ENCODE assay signal across 16 cellular contexts in the genomic region with DNA sequence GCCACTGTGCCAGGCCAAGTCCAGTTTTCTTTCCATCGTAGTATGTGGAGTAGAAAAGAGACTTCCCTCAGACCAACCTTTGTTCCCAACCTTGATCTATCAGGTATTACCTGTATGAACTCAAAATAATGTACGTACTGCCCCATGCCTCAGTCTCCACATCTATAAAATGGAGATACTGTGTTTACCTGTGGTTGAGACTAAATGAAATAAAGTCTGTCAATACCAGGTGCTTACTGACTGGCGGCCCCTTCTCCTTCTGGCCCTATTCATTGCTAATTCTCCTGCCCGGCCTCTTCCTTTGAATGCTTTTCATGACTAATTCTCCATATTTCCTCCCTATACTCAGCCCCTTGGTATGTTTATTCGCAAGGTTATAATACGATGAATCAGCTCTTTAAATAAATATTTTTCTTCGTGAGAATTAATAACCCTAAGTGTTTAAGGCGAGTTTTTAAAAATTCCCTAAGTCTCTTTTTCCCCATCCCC.
DNase-seq lines count a peak whose midpoint lies in the region; ATAC-seq and TF ChIP-seq lines count a peak whose summit lies in the region.
"Had no signal": no experiment of that assay in that cellular context is flagged by ENCODE, and none has a peak within 500 bp of the region (broad histone marks: within the 10 kb centered on the region; RNA-seq: fewer than 3 reads in every experiment).

No MANE protein-coding gene starts in this region.

- POLR2A ChIA-PET in RWPE1 (lab: Yijun Ruan, JAX; ENCODE audit: low non-redundant PET) = no interaction called here
- POLR2A ChIA-PET in activated CD4-positive, alpha-beta T cell treated with anti-CD3 and anti-CD28 coated beads, Interleukin-2, amount 10 ng/mL, durations not matched to agents 7 days and 5 days (lab: Charles Lee) = no interaction called here

- no peaks in the 10 kb centered on the region for H3K9me3 ChIP-seq in skeletal muscle satellite cell (replicated peaks; ENCODE audit: low read length)
- H3K9me3 ChIP-seq in thyroid gland = no peaks in the 10 kb centered on the region
- no peaks in the 10 kb centered on the region for H3K9me3 ChIP-seq in right lobe of liver
- H3K9me3 ChIP-seq: left ventricle myocardium inferior, SJCRH30 had no signal

- WGBS in thyroid gland, 2 donors = 94 to 97% methylated on average over 8 of the region's 8 CpGs
- WGBS in right lobe of liver (ENCODE audit: insufficient coverage, low coverage, low lambda C conversion rate, missing lambda C conversion rate) = 61% methylated on average over 8 of the region's 8 CpGs

- H3K9me3 Mint-ChIP-seq in activated CD4-positive, alpha-beta T cell treated with anti-CD3 and anti-CD28 coated beads, Interleukin-2, amount 10 ng/mL, durations not matched to agents 7 days and 5 days = no peaks in the 10 kb centered on the region
- H3K9me3 Mint-ChIP-seq: activated B cell treated with CpG ODN at 0.5 μM for 24 hours had no signal

- no peak overlapping the region for H3K4me3 Mint-ChIP-seq in activated CD4-positive, alpha-beta T cell treated with anti-CD3 and anti-CD28 coated beads, Interleukin-2, amount 10 ng/mL, durations not matched to agents 7 days and 5 days
- H3K4me3 Mint-ChIP-seq: activated B cell treated with CpG ODN at 0.5 μM for 24 hours; stimulated activated memory B cell treated with anti-CD40 and anti-IgM and Interleukin-4, amounts not matched to agents 10 μg/mL and 1 μg/mL and 100 μg/mL, for 72 hours had no signal

- H3K4me1 ChIP-seq in skeletal muscle satellite cell (ENCODE audit: control insufficient read depth, insufficient read depth, low read length) (peaks cover 26% of the 10 kb centered on the region), thyroid gland (peaks cover 21 to 37% of the 10 kb centered on the region in 2 donors), right lobe of liver (no peaks in the 10 kb centered on the region)
- H3K4me1 ChIP-seq: SJCRH30 had no signal

- no peaks in the 10 kb centered on the region for H3K36me3 Mint-ChIP-seq in activated CD4-positive, alpha-beta T cell treated with anti-CD3 and anti-CD28 coated beads, Interleukin-2, amount 10 ng/mL, durations not matched to agents 7 days and 5 days (ENCODE audit: low read depth)
- H3K36me3 Mint-ChIP-seq: stimulated activated memory B cell treated with anti-CD40 and anti-IgM and Interleukin-4, amounts not matched to agents 10 μg/mL and 1 μg/mL and 100 μg/mL, for 72 hours had no signal

- H3K4me3 ChIP-seq in skeletal muscle satellite cell (ENCODE audit: low read length) = peak overlapping the region; percentile 49
- H3K4me3 ChIP-seq in thyroid gland (replicated peaks in 1 of 3) = no peak overlapping the region
- H3K4me3 ChIP-seq in right lobe of liver = no peak overlapping the region
- H3K4me3 ChIP-seq: left ventricle myocardium inferior, SJCRH30 had no signal

- DNase-seq in GM04503 (ENCODE audit: low read depth) (peak; percentile 53), RWPE1 (ENCODE audit: low spot score) (peak; percentile 96), epithelial cell of prostate (ENCODE audit: low read depth, low spot score) (peak; percentile 55), thyroid gland (no peak), right lobe of liver (no peak)
- no peak for DNase-seq in activated CD4-positive, alpha-beta T cell treated with anti-CD3 and anti-CD28 coated beads, Interleukin-2, amount 10 ng/mL, durations not matched to agents 7 days and 5 days
- DNase-seq: activated B cell treated with CpG ODN at 0.5 μM for 24 hours; activated T-cell treated with anti-CD3 and anti-CD28 coated beads, Interleukin-2, amount 50 U/mL, for 48 hours; left ventricle myocardium inferior; MM.1S; NCI-H510A treated with DMSO at 0.1 percent for 48 hours; SJCRH30; stimulated activated CD4-positive, alpha-beta T cell treated with anti-CD3 and anti-CD28 coated beads, Interleukin-1b, Interleukin-23, amount 100 ng/mL, for 48 hours had no signal

- H3K36me3 ChIP-seq in skeletal muscle satellite cell (ENCODE audit: insufficient read depth, low read length) (no peaks in the 10 kb centered on the region), thyroid gland (no peaks in the 10 kb centered on the region), right lobe of liver (no peaks in the 10 kb centered on the region)
- H3K36me3 ChIP-seq: left ventricle myocardium inferior, SJCRH30 had no signal

- H3K27me3 Mint-ChIP-seq in activated CD4-positive, alpha-beta T cell treated with anti-CD3 and anti-CD28 coated beads, Interleukin-2, amount 10 ng/mL, durations not matched to agents 7 days and 5 days = peaks cover 6% of the 10 kb centered on the region

- H3K4me2 ChIP-seq in skeletal muscle satellite cell (ENCODE audit: low read length) = peak overlapping the region; percentile 75

- H3K27ac ChIP-seq in RWPE1 (peak overlapping the region; percentile 67), epithelial cell of prostate (peak overlapping the region; percentile 56), thyroid gland (no peak overlapping the region), right lobe of liver (no peak overlapping the region)
- H3K27ac ChIP-seq: left ventricle myocardium inferior, SJCRH30 had no signal

- intact Hi-C loops in thyroid gland (cut with DNase I) (loop anchor here (10.0 kb wide), 1 partner anchor 193 kb away; a partner anchor contains a TSS), right lobe of liver (cut with DNase I) (no loop called here)

- ATAC-seq in right lobe of liver (no peak), GM21529 (IDR thresholded peaks at IDR 0.05; ENCODE audit: unreplicated experiment) (no peak)
- ATAC-seq: stimulated activated memory B cell treated with anti-CD40 and anti-IgM and Interleukin-4, amounts not matched to agents 10 μg/mL and 1 μg/mL and 100 μg/mL, for 72 hours had no signal

- CTCF ChIA-PET in RWPE1 (lab: Yijun Ruan, JAX) = no interaction called here
- CTCF ChIA-PET in activated CD4-positive, alpha-beta T cell treated with anti-CD3 and anti-CD28 coated beads, Interleukin-2, amount 10 ng/mL, durations not matched to agents 7 days and 5 days (lab: Charles Lee) = no interaction called here

- no peak overlapping the region for H3K27ac Mint-ChIP-seq in activated CD4-positive, alpha-beta T cell treated with anti-CD3 and anti-CD28 coated beads, Interleukin-2, amount 10 ng/mL, durations not matched to agents 7 days and 5 days
- H3K27ac Mint-ChIP-seq: activated B cell treated with CpG ODN at 0.5 μM for 24 hours; stimulated activated memory B cell treated with anti-CD40 and anti-IgM and Interleukin-4, amounts not matched to agents 10 μg/mL and 1 μg/mL and 100 μg/mL, for 72 hours had no signal

- H3K27me3 ChIP-seq in skeletal muscle satellite cell (ENCODE audit: control insufficient read depth, insufficient read depth, low read length) (no peaks in the 10 kb centered on the region), thyroid gland (no peaks in the 10 kb centered on the region), right lobe of liver (no peaks in the 10 kb centered on the region)
- H3K27me3 ChIP-seq: SJCRH30 had no signal

- H3K9ac ChIP-seq in skeletal muscle satellite cell (ENCODE audit: low read depth, low read length) = peak overlapping the region; percentile 70

- TF ChIP-seq POLR2A in thyroid gland (IDR thresholded peaks at IDR 0.05) = no peak
- TF ChIP-seq POLR2A in right lobe of liver (IDR thresholded peaks at IDR 0.05) = no peak

- TF ChIP-seq CTCF in RWPE1 (conservative IDR thresholded peaks at IDR 0.05; ENCODE audit: low read depth) (no peak), thyroid gland (IDR thresholded peaks at IDR 0.05) (no peak), right lobe of liver (IDR thresholded peaks at IDR 0.05) (no peak)

- peaks cover 13% of the 10 kb centered on the region for H3K4me1 Mint-ChIP-seq in activated CD4-positive, alpha-beta T cell treated with anti-CD3 and anti-CD28 coated beads, Interleukin-2, amount 10 ng/mL, durations not matched to agents 7 days and 5 days
- H3K4me1 Mint-ChIP-seq: activated B cell treated with CpG ODN at 0.5 μM for 24 hours; stimulated activated memory B cell treated with anti-CD40 and anti-IgM and Interleukin-4, amounts not matched to agents 10 μg/mL and 1 μg/mL and 100 μg/mL, for 72 hours had no signal

Comparison
In these comparisons a context has a peak if more than half of its experiments do, and no peak if none do; other contexts are left out.
1. DNase-seq: peak in GM04503 (single experiment), RWPE1 (single experiment) and epithelial cell of prostate (single experiment); none in thyroid gland (0 of 2), right lobe of liver (0 of 3) and activated CD4-positive, alpha-beta T cell treated with anti-CD3 and anti-CD28 coated beads, Interleukin-2, amount 10 ng/mL, durations not matched to agents 7 days and 5 days (single experiment).
2. H3K27ac ChIP-seq: peak in RWPE1 (single experiment) and epithelial cell of prostate (single experiment); none in thyroid gland (0 of 3) and right lobe of liver (0 of 3).